Comparison of ENCODE assay signal across 10 cellular contexts in genomic region chr2:118224888-118225264, GRCh38.
DNase-seq lines count a peak whose midpoint lies in the region; ATAC-seq and TF ChIP-seq lines count a peak whose summit lies in the region.
"Had no signal": no experiment of that assay in that cellular context is flagged by ENCODE, and none has a peak within 500 bp of the region (broad histone marks: within the 10 kb centered on the region; RNA-seq: fewer than 3 reads in every experiment).

No MANE protein-coding gene starts in this region.

- ATAC-seq in activated B cell treated with CpG ODN at 0.5 μM for 24 hours (ENCODE audit: low read depth) (peak; percentile 61), HG03139 (IDR thresholded peaks at IDR 0.05; ENCODE audit: unreplicated experiment) (no peak), GM18909 (IDR thresholded peaks at IDR 0.05; ENCODE audit: poor library complexity, unreplicated experiment) (no peak)

- TF ChIP-seq CTCF in activated B cell treated with CpG ODN at 0.5 μM for 24 hours (IDR thresholded peaks at IDR 0.05), result no peak
- TF ChIP-seq CTCF in type B pancreatic cell (conservative IDR thresholded peaks at IDR 0.05), result no peak

- H3K27ac Mint-ChIP-seq in activated naive CD4-positive, alpha-beta T cell treated with anti-CD3 and anti-CD28 coated beads for 36 hours, result no peak overlapping the region
- H3K27ac Mint-ChIP-seq in activated B cell treated with CpG ODN at 0.5 μM for 24 hours (peak overlapping the region; percentile 87), type B pancreatic cell (peak overlapping the region; percentile 55)

- CTCF ChIA-PET in activated naive CD4-positive, alpha-beta T cell treated with anti-CD3 and anti-CD28 coated beads for 36 hours (lab: Charles Lee), result interaction anchor here (0.7 to 1.3 kb wide), 2 partner anchors 45 to 631 kb away, joined by 3 to 4 read pairs; no protein-coding TSS in a partner anchor
- CTCF ChIA-PET in activated B cell treated with CpG ODN at 0.5 μM for 24 hours (lab: Charles Lee), result interaction anchor here (0.6 to 4.7 kb wide), 3 partner anchors 345 to 633 kb away, joined by 5 to 41 read pairs (median 19); no protein-coding TSS in a partner anchor

- H3K9me3 Mint-ChIP-seq in activated naive CD4-positive, alpha-beta T cell treated with anti-CD3 and anti-CD28 coated beads for 36 hours, result no peaks in the 10 kb centered on the region
- H3K9me3 Mint-ChIP-seq in activated B cell treated with CpG ODN at 0.5 μM for 24 hours, result no peaks in the 10 kb centered on the region
- H3K9me3 Mint-ChIP-seq in type B pancreatic cell, result peaks cover 6% of the 10 kb centered on the region

- peak overlapping the region; percentile 55 for H3K4me3 Mint-ChIP-seq in activated naive CD4-positive, alpha-beta T cell treated with anti-CD3 and anti-CD28 coated beads for 36 hours
- H3K4me3 Mint-ChIP-seq in activated B cell treated with CpG ODN at 0.5 μM for 24 hours (peak overlapping the region; percentile 91), type B pancreatic cell (peak overlapping the region; percentile 80)

- no peak for DNase-seq in activated naive CD4-positive, alpha-beta T cell treated with anti-CD3 and anti-CD28 coated beads for 36 hours
- no peak for DNase-seq in activated naive CD4-positive, alpha-beta T cell (lab: John Stamatoyannopoulos, UW)
- peak; percentile 20 for DNase-seq in activated B cell treated with CpG ODN at 0.5 μM for 24 hours
- peak; percentile 51 for DNase-seq in islet precursor cell
- no peak for DNase-seq in type B pancreatic cell (ENCODE audit: extremely low spot score, unreplicated experiment)
- no peak for DNase-seq in DMS53 treated with DMSO at 0.1 percent for 48 hours (lab: John Stamatoyannopoulos, UW; ENCODE audit: unreplicated experiment)
- DNase-seq: NCI-H1417 treated with DMSO at 0.1 percent for 48 hours, ovary had no signal

- no peaks in the 10 kb centered on the region for H3K36me3 Mint-ChIP-seq in activated naive CD4-positive, alpha-beta T cell treated with anti-CD3 and anti-CD28 coated beads for 36 hours (ENCODE audit: low read depth)
- H3K36me3 Mint-ChIP-seq in activated B cell treated with CpG ODN at 0.5 μM for 24 hours (ENCODE audit: low read depth) (no peaks in the 10 kb centered on the region), type B pancreatic cell (peaks cover 4% of the 10 kb centered on the region)

- POLR2A ChIA-PET in activated B cell treated with CpG ODN at 0.5 μM for 24 hours (lab: Charles Lee), result interaction anchor here (0.9 to 2.0 kb wide), 3 partner anchors 39 to 627 kb away, joined by 3 to 13 read pairs (median 8); partner anchors contain the start of gene INSIG2

- intact Hi-C loops in activated naive CD4-positive, alpha-beta T cell treated with anti-CD3 and anti-CD28 coated beads for 36 hours (cut with micrococcal nuclease), result loop anchor here (5.0 kb wide), 1 partner anchor 147 kb away; no protein-coding TSS in a partner anchor
- intact Hi-C loops in activated B cell treated with CpG ODN at 0.5 μM for 24 hours (cut with micrococcal nuclease), result loop anchor here (1.0 to 10.0 kb wide), 6 partner anchors 40 to 1452 kb away; partner anchors contain the start of genes C2orf76, DBI, DDX18 and TMEM177

- peaks cover 12% of the 10 kb centered on the region for H3K4me1 Mint-ChIP-seq in activated naive CD4-positive, alpha-beta T cell treated with anti-CD3 and anti-CD28 coated beads for 36 hours (ENCODE audit: low read depth)
- peaks cover 30% of the 10 kb centered on the region for H3K4me1 Mint-ChIP-seq in activated B cell treated with CpG ODN at 0.5 μM for 24 hours
- peaks cover 14% of the 10 kb centered on the region for H3K4me1 Mint-ChIP-seq in type B pancreatic cell (ENCODE audit: unreplicated experiment)

- peaks cover 67% of the 10 kb centered on the region for H3K27me3 Mint-ChIP-seq in activated naive CD4-positive, alpha-beta T cell treated with anti-CD3 and anti-CD28 coated beads for 36 hours (ENCODE audit: low read depth)
- peaks cover 45% of the 10 kb centered on the region for H3K27me3 Mint-ChIP-seq in activated B cell treated with CpG ODN at 0.5 μM for 24 hours
- peaks cover 91% of the 10 kb centered on the region for H3K27me3 Mint-ChIP-seq in type B pancreatic cell

Comparison
In these comparisons a context has a peak if more than half of its experiments do, and no peak if none do; other contexts are left out.
1. DNase-seq: peak in activated B cell treated with CpG ODN at 0.5 μM for 24 hours (single experiment) and islet precursor cell (single experiment); none in activated naive CD4-positive, alpha-beta T cell treated with anti-CD3 and anti-CD28 coated beads for 36 hours (single experiment), activated naive CD4-positive, alpha-beta T cell (0 of 4), type B pancreatic cell (single experiment) and DMS53 treated with DMSO at 0.1 percent for 48 hours (single experiment).
2. Peak in every context shown above with its lines, with median percentiles within 50 percentile points of each other: H3K4me3 Mint-ChIP-seq.